In genomic region chr16:66713076-66713475, GRCh38 we compare ENCODE assay signal across 30 cellular contexts. TPM values are rescaled to one million over a fixed set of nuclear protein-coding genes. Genes with fewer than 3 reads are reported as not detected.
DNase-seq lines count a peak whose midpoint lies in the region; ATAC-seq and TF ChIP-seq lines count a peak whose summit lies in the region.
"Had no signal": no experiment of that assay in that cellular context is flagged by ENCODE, and none has a peak within 500 bp of the region (broad histone marks: within the 10 kb centered on the region; RNA-seq: fewer than 3 reads in every experiment).

No MANE protein-coding gene starts in this region.

- H3K36me3 ChIP-seq in left ventricle myocardium inferior (peaks cover under 1% of the 10 kb centered on the region), thoracic aorta (no peaks in the 10 kb centered on the region)
- H3K36me3 ChIP-seq: HAP-1, thyroid gland had no signal

- H3K27me3 ChIP-seq in left ventricle myocardium inferior (ENCODE audit: low read depth) = no peaks in the 10 kb centered on the region
- H3K27me3 ChIP-seq in thoracic aorta (replicated peaks; ENCODE audit: insufficient read depth) = no peaks in the 10 kb centered on the region
- H3K27me3 ChIP-seq: esophagus muscularis mucosa, thyroid gland had no signal

- H3K27ac ChIP-seq in left ventricle myocardium inferior (replicated peaks) (no peak overlapping the region), thoracic aorta (no peak overlapping the region)
- H3K27ac ChIP-seq: A549, esophagus muscularis mucosa, HL-60, KMS-11 had no signal

- no peak overlapping the region for H3K4me3 ChIP-seq in left ventricle myocardium inferior
- no peak overlapping the region for H3K4me3 ChIP-seq in thoracic aorta
- H3K4me3 ChIP-seq: A549, esophagus muscularis mucosa, HAP-1, mucosa of descending colon, smooth muscle cell, thyroid gland had no signal

- intact Hi-C loops in Right ventricle myocardium superior (cut with DNase I) (no loop called here), left ventricle myocardium inferior (cut with micrococcal nuclease) (no loop called here), head of caudate nucleus (cut with DNase I) (loop anchor here (10.0 kb wide), 1 partner anchor 108 kb away; the partner anchor contains the start of gene CMTM3), sciatic nerve (cut with DNase I) (no loop called here)

- ATAC-seq in Right ventricle myocardium superior (ENCODE audit: poor library complexity) (peak; percentile 17), thoracic aorta (ENCODE audit: insufficient number of reproducible peaks, low FRiP score, low read depth) (peak; percentile 28), sciatic nerve (no peak)
- ATAC-seq: mucosa of descending colon had no signal

- H3K4me1 ChIP-seq in left ventricle myocardium inferior = peaks cover 13% of the 10 kb centered on the region
- peaks cover 0 to 3% of the 10 kb centered on the region in 2 donors for H3K4me1 ChIP-seq in thoracic aorta (ENCODE audit: control insufficient read depth in 1 of 2, low read depth in 2 of 2)
- H3K4me1 ChIP-seq: A549, esophagus muscularis mucosa, HAP-1 had no signal

- H3K9me3 ChIP-seq in left ventricle myocardium inferior (replicated peaks) (peaks cover 6% of the 10 kb centered on the region), thoracic aorta (no peaks in the 10 kb centered on the region)
- H3K9me3 ChIP-seq: esophagus muscularis mucosa, HAP-1, mucosa of descending colon, thyroid gland had no signal

- no peak for DNase-seq in Right ventricle myocardium superior
- no peak for DNase-seq in left ventricle myocardium inferior
- DNase-seq in RPMI8226 = peak; percentile 50
- DNase-seq in head of caudate nucleus = peak in 26 of 42 donors; percentile 9 to 74 (median 38)
- no peak for DNase-seq in thoracic aorta (ENCODE audit: low spot score)
- no peak for DNase-seq in NCI-H2227 (lab: John Stamatoyannopoulos, UW; ENCODE audit: unreplicated experiment)
- DNase-seq in sciatic nerve (ENCODE audit: low spot score) = no peak
- no peak for DNase-seq in T-helper 9 cell
- DNase-seq: activated gamma-delta T cell treated with Interleukin-2 at 50 U/mL for 16 hours; activated naive CD8-positive, alpha-beta T cell treated with anti-CD3 and anti-CD28 coated beads, Interleukin-2, amount 10 ng/mL, durations not matched to agents 7 days and 5 days; activated T-cell treated with anti-CD3 and anti-CD28 coated beads, Interleukin-2, amount 50 U/mL, for 4 hours; CD8-positive, alpha-beta T cell; cerebellar nuclear complex; DMS153; foreskin melanocyte; mammary epithelial cell; mucosa of descending colon; NCI-H1417 treated with DMSO at 0.1 percent for 48 hours; NCI-H2107; NCI-H446 treated with DMSO at 0.1 percent for 48 hours; NCI-H82; stimulated activated CD4-positive, alpha-beta T cell treated with anti-CD3 and anti-CD28 coated beads, Interleukin-2, amount 100 ng/mL, for 24 hours; stimulated activated naive CD8-positive, alpha-beta T cell treated with anti-CD3 and anti-CD28 coated beads, Interleukin-15, amount 100 ng/mL, for 72 hours; thyroid gland had no signal

- no peak for TF ChIP-seq CTCF in left ventricle myocardium inferior (IDR thresholded peaks at IDR 0.05; ENCODE audit: borderline replicate concordance)
- no peak for TF ChIP-seq CTCF in thoracic aorta (IDR thresholded peaks at IDR 0.05)

RNA-seq across cellular contexts. Expression of gene CMTM4, which starts 16.5 kb away (rescaled TPM):
- total RNA-seq in Right ventricle myocardium superior (10.1 TPM), left ventricle myocardium inferior (11.3 TPM), thoracic aorta (10 to 100 TPM; 12.0 to 25.7 TPM), sciatic nerve (17.8 TPM)

RNA-seq across cellular contexts. Expression of gene DYNC1LI2, which starts 38.3 kb away (rescaled TPM):
- 66.9 TPM for total RNA-seq in Right ventricle myocardium superior
- total RNA-seq in left ventricle myocardium inferior = 82.9 TPM
- total RNA-seq in thoracic aorta = 100 to 1,000 TPM; 110 to 200 TPM
- 205 TPM for total RNA-seq in sciatic nerve

Comparison
In these comparisons a context has a peak if more than half of its experiments do, and no peak if none do; other contexts are left out.
1. DNase-seq: peak in RPMI8226 (single experiment) and head of caudate nucleus (26 of 42); none in Right ventricle myocardium superior (single experiment), left ventricle myocardium inferior (single experiment), thoracic aorta (single experiment), NCI-H2227 (single experiment), sciatic nerve (single experiment) and T-helper 9 cell (single experiment).